ENCODE assay signal across 10 cellular contexts in the genomic region with DNA sequence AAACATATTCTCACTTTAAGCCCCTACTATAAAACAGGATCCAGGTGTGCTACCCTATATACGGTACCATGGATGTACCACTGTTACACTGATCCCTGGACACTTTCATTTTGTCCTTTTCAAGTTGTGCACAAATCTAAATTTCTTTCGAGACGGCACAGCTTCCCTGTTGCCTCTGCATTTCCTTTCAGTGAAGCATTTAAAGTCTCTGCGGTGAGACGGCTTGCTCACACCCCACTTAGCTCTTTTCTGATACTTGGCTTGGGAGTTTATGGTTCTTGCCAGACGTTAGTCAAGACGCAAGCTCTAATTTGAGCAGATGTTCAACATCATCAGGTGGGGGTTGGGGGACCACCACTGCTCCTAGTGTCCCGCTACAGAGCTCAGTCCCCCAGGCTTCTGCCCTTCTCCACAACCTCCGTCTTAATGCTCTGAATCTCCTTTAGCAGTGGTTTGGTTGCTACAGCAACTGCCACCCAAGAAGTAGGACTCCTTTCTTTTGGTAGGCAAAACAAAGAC. TPM values are rescaled to one million over a fixed set of nuclear protein-coding genes. Genes with fewer than 3 reads are reported as not detected.
DNase-seq lines count a peak whose midpoint lies in the region; ATAC-seq and TF ChIP-seq lines count a peak whose summit lies in the region.
"Had no signal": no experiment of that assay in that cellular context is flagged by ENCODE, and none has a peak within 500 bp of the region (broad histone marks: within the 10 kb centered on the region; RNA-seq: fewer than 3 reads in every experiment).

No MANE protein-coding gene starts in this region.

- CTCF ChIA-PET in activated CD4-positive, alpha-beta T cell treated with anti-CD3 and anti-CD28 coated beads, Interleukin-2, amount 10 ng/mL, durations not matched to agents 7 days and 5 days (lab: Charles Lee): interaction anchor here (0.8 to 2.7 kb wide), 3 partner anchors 12 to 167 kb away, joined by 3 to 7 read pairs (median 4); no protein-coding TSS in a partner anchor

- H3F3A ChIP-seq in smooth muscle cell (ENCODE audit: low read depth): no peaks in the 10 kb centered on the region

- H3K4me3 Mint-ChIP-seq in activated CD4-positive, alpha-beta T cell treated with anti-CD3 and anti-CD28 coated beads, Interleukin-2, amount 10 ng/mL, durations not matched to agents 7 days and 5 days: no peak overlapping the region
- H3K4me3 Mint-ChIP-seq in stimulated activated memory B cell treated with anti-CD40 and anti-IgM and Interleukin-4, amounts not matched to agents 10 μg/mL and 1 μg/mL and 100 μg/mL, for 72 hours: no peak overlapping the region

- 51% methylated on average over 9 of the region's 9 CpGs for WGBS in smooth muscle cell (ENCODE audit: low lambda C conversion rate)

- no peaks in the 10 kb centered on the region for H4K20me1 ChIP-seq in smooth muscle cell (ENCODE audit: low read depth)

- ATAC-seq in GM21360 (IDR thresholded peaks at IDR 0.05; ENCODE audit: unreplicated experiment): no peak
- no peak for ATAC-seq in stimulated activated memory B cell treated with anti-CD40 and anti-IgM and Interleukin-4, amounts not matched to agents 10 μg/mL and 1 μg/mL and 100 μg/mL, for 72 hours

- POLR2A ChIA-PET in activated CD4-positive, alpha-beta T cell treated with anti-CD3 and anti-CD28 coated beads, Interleukin-2, amount 10 ng/mL, durations not matched to agents 7 days and 5 days (lab: Charles Lee): no interaction called here

- H3K36me3 Mint-ChIP-seq in activated CD4-positive, alpha-beta T cell treated with anti-CD3 and anti-CD28 coated beads, Interleukin-2, amount 10 ng/mL, durations not matched to agents 7 days and 5 days (ENCODE audit: low read depth): peaks cover 54% of the 10 kb centered on the region
- H3K36me3 Mint-ChIP-seq in stimulated activated memory B cell treated with anti-CD40 and anti-IgM and Interleukin-4, amounts not matched to agents 10 μg/mL and 1 μg/mL and 100 μg/mL, for 72 hours: no peaks in the 10 kb centered on the region

- H3K36me3 ChIP-seq in SJSA1: no peaks in the 10 kb centered on the region
- H3K36me3 ChIP-seq in smooth muscle cell (ENCODE audit: low read depth): no peaks in the 10 kb centered on the region

- H2AFZ ChIP-seq in smooth muscle cell (ENCODE audit: low read depth): peak overlapping the region; percentile 64

- peaks cover 48% of the 10 kb centered on the region for H3K4me1 ChIP-seq in SJSA1 (replicated peaks)
- peaks cover 16% of the 10 kb centered on the region for H3K4me1 ChIP-seq in smooth muscle cell (ENCODE audit: low read depth)

- no peaks in the 10 kb centered on the region for H3K27me3 Mint-ChIP-seq in activated CD4-positive, alpha-beta T cell treated with anti-CD3 and anti-CD28 coated beads, Interleukin-2, amount 10 ng/mL, durations not matched to agents 7 days and 5 days
- no peaks in the 10 kb centered on the region for H3K27me3 Mint-ChIP-seq in stimulated activated memory B cell treated with anti-CD40 and anti-IgM and Interleukin-4, amounts not matched to agents 10 μg/mL and 1 μg/mL and 100 μg/mL, for 72 hours

- H3K27me3 ChIP-seq in SJSA1 (replicated peaks): no peaks in the 10 kb centered on the region
- no peaks in the 10 kb centered on the region for H3K27me3 ChIP-seq in smooth muscle cell (ENCODE audit: low read depth)

- H3K4me3 ChIP-seq in SJSA1: peak overlapping the region; percentile 10
- no peak overlapping the region for H3K4me3 ChIP-seq in fibroblast of mammary gland (ENCODE audit: control insufficient read depth, low read depth, low read length)
- H3K4me3 ChIP-seq in smooth muscle cell: no peak overlapping the region
- H3K4me3 ChIP-seq: lung had no signal

- peak overlapping the region; percentile 65 for H3K27ac Mint-ChIP-seq in activated CD4-positive, alpha-beta T cell treated with anti-CD3 and anti-CD28 coated beads, Interleukin-2, amount 10 ng/mL, durations not matched to agents 7 days and 5 days
- H3K27ac Mint-ChIP-seq in stimulated activated memory B cell treated with anti-CD40 and anti-IgM and Interleukin-4, amounts not matched to agents 10 μg/mL and 1 μg/mL and 100 μg/mL, for 72 hours: no peak overlapping the region

- H3K4me2 ChIP-seq in smooth muscle cell: peak overlapping the region; percentile 63

- no peaks in the 10 kb centered on the region for H3K79me2 ChIP-seq in smooth muscle cell (ENCODE audit: low read depth)

- no peak overlapping the region for H3K9ac ChIP-seq in smooth muscle cell (ENCODE audit: low read depth)

- H3K9me3 ChIP-seq in SJSA1 (replicated peaks): no peaks in the 10 kb centered on the region
- no peaks in the 10 kb centered on the region for H3K9me3 ChIP-seq in smooth muscle cell (replicated peaks; ENCODE audit: low read depth)

- H3K4me1 Mint-ChIP-seq in activated CD4-positive, alpha-beta T cell treated with anti-CD3 and anti-CD28 coated beads, Interleukin-2, amount 10 ng/mL, durations not matched to agents 7 days and 5 days: peaks cover 27% of the 10 kb centered on the region
- H3K4me1 Mint-ChIP-seq in stimulated activated memory B cell treated with anti-CD40 and anti-IgM and Interleukin-4, amounts not matched to agents 10 μg/mL and 1 μg/mL and 100 μg/mL, for 72 hours: peaks cover 6% of the 10 kb centered on the region

- TF ChIP-seq CTCF in fibroblast of mammary gland (conservative IDR thresholded peaks at IDR 0.05; ENCODE audit: control insufficient read depth, insufficient read depth, low read depth, low read length) (no peak), smooth muscle cell (IDR thresholded peaks at IDR 0.05; ENCODE audit: borderline replicate concordance, insufficient read depth, poor library complexity, severe bottlenecking) (no peak)

- no peaks in the 10 kb centered on the region for H3K9me3 Mint-ChIP-seq in activated CD4-positive, alpha-beta T cell treated with anti-CD3 and anti-CD28 coated beads, Interleukin-2, amount 10 ng/mL, durations not matched to agents 7 days and 5 days
- no peaks in the 10 kb centered on the region for H3K9me3 Mint-ChIP-seq in stimulated activated memory B cell treated with anti-CD40 and anti-IgM and Interleukin-4, amounts not matched to agents 10 μg/mL and 1 μg/mL and 100 μg/mL, for 72 hours

- peak overlapping the region; percentile 31 for H3K27ac ChIP-seq in SJSA1
- peak overlapping the region; percentile 15 for H3K27ac ChIP-seq in smooth muscle cell (ENCODE audit: low read depth)

- no peak for DNase-seq in activated CD4-positive, alpha-beta T cell treated with anti-CD3 and anti-CD28 coated beads, Interleukin-2, amount 10 ng/mL, durations not matched to agents 7 days and 5 days
- DNase-seq in activated CD4-positive, alpha-beta T cell treated with anti-CD3 and anti-CD28 coated beads for 1 hour: no peak
- DNase-seq in SJSA1 (ENCODE audit: low read depth in 1 of 2, low spot score in 2 of 2) (peak; percentile 75 to 83), fibroblast of mammary gland (ENCODE audit: low read depth) (peak; percentile 60), smooth muscle cell (lab: John Stamatoyannopoulos, UW; ENCODE audit: unreplicated experiment) (no peak), NCI-H146 treated with DMSO at 0.1 percent for 48 hours (lab: John Stamatoyannopoulos, UW; ENCODE audit: unreplicated experiment) (no peak)
- DNase-seq: NCI-H2107 had no signal

RNA-seq across cellular contexts. Expression of a gene that starts 15.8 kb away (rescaled TPM):
- not detected for total RNA-seq in activated CD4-positive, alpha-beta T cell treated with anti-CD3 and anti-CD28 coated beads, Interleukin-2, amount 10 ng/mL, durations not matched to agents 7 days and 5 days
- 1.3 and 2.0 TPM in 2 replicates for total RNA-seq in SJSA1 (2014; rRNA removed; shearing (Covaris generic))
- total RNA-seq in smooth muscle cell: 0.31 and 1.4 TPM in 2 replicates
- 0.45 TPM in 1 of 2 replicates, not detected in the other for polyA plus RNA-seq in smooth muscle cell

Comparison
In these comparisons a context has a peak if more than half of its experiments do, and no peak if none do; other contexts are left out.
1. DNase-seq: peak in SJSA1 (2 of 2) and fibroblast of mammary gland (single experiment); none in activated CD4-positive, alpha-beta T cell treated with anti-CD3 and anti-CD28 coated beads, Interleukin-2, amount 10 ng/mL, durations not matched to agents 7 days and 5 days (single experiment), activated CD4-positive, alpha-beta T cell treated with anti-CD3 and anti-CD28 coated beads for 1 hour (single experiment), smooth muscle cell (single experiment) and NCI-H146 treated with DMSO at 0.1 percent for 48 hours (single experiment).